21 cellular contexts compared by ENCODE assay signal in the genomic region with DNA sequence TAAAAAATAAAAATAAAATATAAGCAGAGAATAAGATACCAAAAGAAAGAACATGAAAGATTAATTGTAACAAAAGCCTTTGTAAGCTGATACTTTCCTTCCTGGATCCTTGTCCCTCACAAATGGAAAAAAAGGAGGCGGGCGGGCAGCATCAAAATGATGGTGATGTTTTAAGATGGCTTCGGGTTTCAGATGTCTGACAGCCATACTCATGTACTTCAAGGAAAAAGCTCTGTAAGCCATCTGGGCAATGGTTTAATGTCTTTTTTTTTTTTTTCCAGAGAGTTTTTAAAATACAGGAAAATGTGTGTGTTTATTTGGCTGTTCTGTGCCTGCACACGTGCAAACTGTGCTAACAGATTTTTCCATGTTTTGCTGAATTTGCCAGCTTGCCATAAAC. TPM values are rescaled to one million over a fixed set of nuclear protein-coding genes. Genes with fewer than 3 reads are reported as not detected.
DNase-seq lines count a peak whose midpoint lies in the region; ATAC-seq and TF ChIP-seq lines count a peak whose summit lies in the region.
"Had no signal": no experiment of that assay in that cellular context is flagged by ENCODE, and none has a peak within 500 bp of the region (broad histone marks: within the 10 kb centered on the region; RNA-seq: fewer than 3 reads in every experiment).

No MANE protein-coding gene starts in this region.

- H3K27me3 ChIP-seq in ACC112 (ENCODE audit: insufficient read depth, low read length) (no peaks in the 10 kb centered on the region), hepatocyte (no peaks in the 10 kb centered on the region)

- no peaks in the 10 kb centered on the region for H3K36me3 Mint-ChIP-seq in activated CD4-positive, alpha-beta T cell treated with anti-CD3 and anti-CD28 coated beads for 36 hours (ENCODE audit: low read depth)

- H3K27ac Mint-ChIP-seq in activated CD4-positive, alpha-beta T cell treated with anti-CD3 and anti-CD28 coated beads for 36 hours: no peak overlapping the region
- H3K27ac Mint-ChIP-seq: activated naive CD4-positive, alpha-beta T cell treated with anti-CD3 and anti-CD28 coated beads, Interleukin-2, amount 50 U/mL, for 24 hours; stimulated activated naive CD8-positive, alpha-beta T cell treated with anti-CD3 and anti-CD28 coated beads, Interleukin-15, amount 100 ng/mL, for 72 hours; T-helper 1 cell treated with Interleukin-12 subunit alpha and Interleukin-12 subunit beta and Interleukin-4 antibody, amounts not matched to agents 30 μg/mL and 1 μg/mL, for 36 hours had no signal

- TF ChIP-seq CTCF in hepatocyte (IDR thresholded peaks at IDR 0.05; ENCODE audit: poor library complexity): no peak
- no peak for TF ChIP-seq CTCF in GM13977 (IDR thresholded peaks at IDR 0.05; ENCODE audit: extremely low read depth, insufficient read depth, missing control alignments)

- DNase-seq in LHCN-M2 (ENCODE audit: low read depth): peak; percentile 30
- peak; percentile 32 for DNase-seq in dermis blood vessel endothelial cell
- peak; percentile 51 for DNase-seq in myocyte (ENCODE audit: low read depth)
- no peak for DNase-seq in activated CD4-positive, alpha-beta T cell treated with anti-CD3 and anti-CD28 coated beads for 36 hours
- DNase-seq in NCI-H446 (lab: John Stamatoyannopoulos, UW): no peak
- no peak for DNase-seq in hepatocyte (ENCODE audit: low spot score)
- DNase-seq in GM13977 (ENCODE audit: low spot score): no peak
- DNase-seq: activated CD4-positive, CD25-positive, alpha-beta regulatory T cell treated with anti-CD3 and anti-CD28 coated beads, Interleukin-2, amount 50 U/mL, for 72 hours; activated CD8-positive, alpha-beta memory T cell treated with anti-CD3 and anti-CD28 coated beads, Interleukin-2, amount 50 U/mL, for 48 hours; AML-193; H7; lower lobe of right lung; NCI-H1105 treated with DMSO at 0.1 percent for 48 hours; NCI-H774; occipital lobe; RPMI8226; stimulated activated naive CD8-positive, alpha-beta T cell treated with anti-CD3 and anti-CD28 coated beads, Interleukin-15, amount 100 ng/mL, for 72 hours had no signal

- H3K9me3 Mint-ChIP-seq in activated CD4-positive, alpha-beta T cell treated with anti-CD3 and anti-CD28 coated beads for 36 hours (ENCODE audit: low read depth): no peaks in the 10 kb centered on the region
- H3K9me3 Mint-ChIP-seq: activated naive CD4-positive, alpha-beta T cell treated with anti-CD3 and anti-CD28 coated beads, Interleukin-2, amount 50 U/mL, for 24 hours; stimulated activated naive CD8-positive, alpha-beta T cell treated with anti-CD3 and anti-CD28 coated beads, Interleukin-15, amount 100 ng/mL, for 72 hours; T-helper 1 cell treated with Interleukin-12 subunit alpha and Interleukin-12 subunit beta and Interleukin-4 antibody, amounts not matched to agents 30 μg/mL and 1 μg/mL, for 36 hours had no signal

- H3K4me2 ChIP-seq in hepatocyte: no peak overlapping the region

- intact Hi-C loops in activated CD4-positive, alpha-beta T cell treated with anti-CD3 and anti-CD28 coated beads for 36 hours (cut with DNase I, micrococcal nuclease): no loop called here

- H3K36me3 ChIP-seq in ACC112 (ENCODE audit: insufficient read depth, low read length) (no peaks in the 10 kb centered on the region), hepatocyte (replicated peaks; ENCODE audit: insufficient read depth, low read depth) (no peaks in the 10 kb centered on the region)
- H3K36me3 ChIP-seq: lower lobe of right lung had no signal

- H3K27ac ChIP-seq in ACC112 (ENCODE audit: low read depth, low read length) (peak overlapping the region; percentile 88), hepatocyte (no peak overlapping the region)
- H3K27ac ChIP-seq: epithelial cell of prostate, lower lobe of right lung had no signal

- no peak overlapping the region for H3K4me3 Mint-ChIP-seq in activated CD4-positive, alpha-beta T cell treated with anti-CD3 and anti-CD28 coated beads for 36 hours
- H3K4me3 Mint-ChIP-seq: activated naive CD4-positive, alpha-beta T cell treated with anti-CD3 and anti-CD28 coated beads, Interleukin-2, amount 50 U/mL, for 24 hours; stimulated activated naive CD8-positive, alpha-beta T cell treated with anti-CD3 and anti-CD28 coated beads, Interleukin-15, amount 100 ng/mL, for 72 hours; T-helper 1 cell treated with Interleukin-12 subunit alpha and Interleukin-12 subunit beta and Interleukin-4 antibody, amounts not matched to agents 30 μg/mL and 1 μg/mL, for 36 hours had no signal

- no peak for ATAC-seq in activated CD4-positive, alpha-beta T cell treated with anti-CD3 and anti-CD28 coated beads for 36 hours
- ATAC-seq: lower lobe of right lung; stimulated activated naive CD8-positive, alpha-beta T cell treated with anti-CD3 and anti-CD28 coated beads, Interleukin-15, amount 100 ng/mL, for 72 hours had no signal

- H3K4me1 ChIP-seq in ACC112 (ENCODE audit: control insufficient read depth, insufficient read depth, low read length, unreplicated experiment) (peaks cover 85% of the 10 kb centered on the region), hepatocyte (ENCODE audit: insufficient read depth) (peaks cover 24% of the 10 kb centered on the region)

- H4K20me1 ChIP-seq in hepatocyte (ENCODE audit: insufficient read depth, poor library complexity, severe bottlenecking): peaks cover 14% of the 10 kb centered on the region

- peaks cover 44% of the 10 kb centered on the region for H3K4me1 Mint-ChIP-seq in activated CD4-positive, alpha-beta T cell treated with anti-CD3 and anti-CD28 coated beads for 36 hours

- H3K79me2 ChIP-seq in ACC112 (ENCODE audit: control insufficient read depth, insufficient read depth, low read length, unreplicated experiment) (peaks cover 95% of the 10 kb centered on the region), hepatocyte (peaks cover 90% of the 10 kb centered on the region)

- POLR2A ChIA-PET in activated CD4-positive, alpha-beta T cell treated with anti-CD3 and anti-CD28 coated beads for 36 hours (lab: Charles Lee): no interaction called here

- no peaks in the 10 kb centered on the region for H3K9me3 ChIP-seq in hepatocyte (ENCODE audit: low read depth)
- H3K9me3 ChIP-seq: lower lobe of right lung had no signal

- H2AFZ ChIP-seq in ACC112 (ENCODE audit: low read length, unreplicated experiment) (no peak overlapping the region), hepatocyte (no peak overlapping the region)

- CTCF ChIA-PET in activated CD4-positive, alpha-beta T cell treated with anti-CD3 and anti-CD28 coated beads for 36 hours (lab: Charles Lee): interaction anchor here (1.1 kb wide), 1 partner anchor 10 kb away, joined by 3 read pairs; no protein-coding TSS in a partner anchor

- H3K4me3 ChIP-seq in ACC112 (ENCODE audit: low read depth, low read length) (peak overlapping the region; percentile 58), hepatocyte (no peak overlapping the region)
- H3K4me3 ChIP-seq: lower lobe of right lung had no signal

- peaks cover 3% of the 10 kb centered on the region for H3K27me3 Mint-ChIP-seq in activated CD4-positive, alpha-beta T cell treated with anti-CD3 and anti-CD28 coated beads for 36 hours
- H3K27me3 Mint-ChIP-seq: activated naive CD4-positive, alpha-beta T cell treated with anti-CD3 and anti-CD28 coated beads, Interleukin-2, amount 50 U/mL, for 24 hours had no signal

- no peaks in the 10 kb centered on the region for H3K9me2 ChIP-seq in hepatocyte (replicated peaks; ENCODE audit: insufficient read depth)

- in situ Hi-C loops in GM13977 (cut with MboI; ENCODE audit: low pct_unique_long_range_greater_than_20kb, low sequenced_read_pairs, unreplicated experiment): no loop called here

- WGBS in hepatocyte (ENCODE audit: low lambda C conversion rate, missing lambda C conversion rate): 64% methylated on average over 4 of the region's 4 CpGs

RNA-seq across cellular contexts. Expression of gene AFAP1, which starts 36.0 kb away (rescaled TPM):
- total RNA-seq in LHCN-M2 (2014; rRNA removed) (22.6 and 23.9 TPM in 2 replicates), dermis blood vessel endothelial cell (48.5 and 81.3 TPM in 2 replicates), myocyte (30.8 and 50.5 TPM in 2 replicates), hepatocyte (12.6 and 16.2 TPM in 2 replicates)
- polyA plus RNA-seq in LHCN-M2 (2012): 25.0 TPM
- 43.2 TPM for polyA plus RNA-seq in myocyte (2012)
- total RNA-seq in activated CD4-positive, alpha-beta T cell treated with anti-CD3 and anti-CD28 coated beads for 36 hours: 10 to 100 TPM; 27.1 to 27.2 TPM
- polyA plus RNA-seq in hepatocyte: 6.9 and 9.3 TPM in 2 replicates

Comparison
In these comparisons a context has a peak if more than half of its experiments do, and no peak if none do; other contexts are left out.
1. DNase-seq: peak in LHCN-M2 (single experiment), dermis blood vessel endothelial cell (single experiment) and myocyte (single experiment); none in activated CD4-positive, alpha-beta T cell treated with anti-CD3 and anti-CD28 coated beads for 36 hours (single experiment), NCI-H446 (0 of 2), hepatocyte (single experiment) and GM13977 (single experiment).